In genomic region chr22:39173787-39174497, GRCh38 we compare ENCODE assay signal across 8 cellular contexts.
DNase-seq lines count a peak whose midpoint lies in the region; ATAC-seq and TF ChIP-seq lines count a peak whose summit lies in the region.

No MANE protein-coding gene starts in this region.

- no peaks in the 10 kb centered on the region for H3K9me3 Mint-ChIP-seq in activated naive CD8-positive, alpha-beta T cell (ENCODE audit: low read depth)
- H3K9me3 Mint-ChIP-seq in stimulated activated naive B cell treated with anti-CD40 and anti-IgM and Interleukin-4, amounts not matched to agents 10 μg/mL and 1 μg/mL and 100 μg/mL, for 72 hours = no peaks in the 10 kb centered on the region

- peak overlapping the region; percentile 87 for H3K27ac Mint-ChIP-seq in activated naive CD8-positive, alpha-beta T cell
- H3K27ac Mint-ChIP-seq in stimulated activated naive B cell treated with anti-CD40 and anti-IgM and Interleukin-4, amounts not matched to agents 10 μg/mL and 1 μg/mL and 100 μg/mL, for 72 hours = peak overlapping the region; percentile 89

- no peak for TF ChIP-seq CTCF in Loucy (conservative IDR thresholded peaks at IDR 0.05; ENCODE audit: low read length)

- H3K9me3 ChIP-seq in Loucy (ENCODE audit: insufficient read depth, low read depth, low read length) = no peaks in the 10 kb centered on the region

- no peaks in the 10 kb centered on the region for H3K9me2 ChIP-seq in Loucy (replicated peaks; ENCODE audit: low read depth, low read length)

- H2AFZ ChIP-seq in Loucy (ENCODE audit: low read length) = peak overlapping the region; percentile 93

- peaks cover 15% of the 10 kb centered on the region for H3K4me1 ChIP-seq in Loucy (ENCODE audit: insufficient read depth, low read length, poor library complexity, severe bottlenecking)

- H3K4me3 ChIP-seq in Loucy (ENCODE audit: low read length, poor library complexity, severe bottlenecking) = peak overlapping the region; percentile 49

- ATAC-seq in stimulated activated naive B cell treated with anti-CD40 and anti-IgM and Interleukin-4, amounts not matched to agents 10 μg/mL and 1 μg/mL and 100 μg/mL, for 72 hours (replicated peaks) = no peak

- DNase-seq in left kidney (ENCODE audit: low read depth, low spot score) (peak; percentile 31), NCI-H2107 treated with DMSO at 0.1 percent for 48 hours (lab: John Stamatoyannopoulos, UW; ENCODE audit: unreplicated experiment) (no peak), iPS-NIHi11 (ENCODE audit: low spot score) (no peak), NCI-H526 treated with DMSO at 0.1 percent for 48 hours (lab: John Stamatoyannopoulos, UW) (no peak), GDM1 (lab: John Stamatoyannopoulos, UW) (no peak)
- DNase-seq in stimulated activated naive B cell treated with anti-CD40 and anti-IgM and Interleukin-4, amounts not matched to agents 10 μg/mL and 1 μg/mL and 100 μg/mL, for 72 hours = no peak

- no peaks in the 10 kb centered on the region for H3K36me3 ChIP-seq in Loucy (ENCODE audit: insufficient read depth, low read length)

- no peaks in the 10 kb centered on the region for H3K27me3 Mint-ChIP-seq in activated naive CD8-positive, alpha-beta T cell
- peaks cover 8 to 12% of the 10 kb centered on the region in 2 donors for H3K27me3 Mint-ChIP-seq in stimulated activated naive B cell treated with anti-CD40 and anti-IgM and Interleukin-4, amounts not matched to agents 10 μg/mL and 1 μg/mL and 100 μg/mL, for 72 hours

- no peaks in the 10 kb centered on the region for H3K36me3 Mint-ChIP-seq in activated naive CD8-positive, alpha-beta T cell
- H3K36me3 Mint-ChIP-seq in stimulated activated naive B cell treated with anti-CD40 and anti-IgM and Interleukin-4, amounts not matched to agents 10 μg/mL and 1 μg/mL and 100 μg/mL, for 72 hours = no peaks in the 10 kb centered on the region

- H3F3A ChIP-seq in Loucy (ENCODE audit: low read depth) = no peaks in the 10 kb centered on the region

- peak overlapping the region; percentile 63 for H3K4me2 ChIP-seq in Loucy (ENCODE audit: low read depth, low read length, poor library complexity, severe bottlenecking)

- no peaks in the 10 kb centered on the region for H3K27me3 ChIP-seq in Loucy (ENCODE audit: insufficient read depth, low read length, poor library complexity, severe bottlenecking)

- H3K9ac ChIP-seq in Loucy (ENCODE audit: low read depth, low read length, poor library complexity, severe bottlenecking) = peak overlapping the region; percentile 41

- H3K79me2 ChIP-seq in Loucy (ENCODE audit: insufficient read depth, low read length) = no peaks in the 10 kb centered on the region

- H3K4me1 Mint-ChIP-seq in activated naive CD8-positive, alpha-beta T cell (ENCODE audit: low read depth) = peaks cover 47% of the 10 kb centered on the region
- H3K4me1 Mint-ChIP-seq in stimulated activated naive B cell treated with anti-CD40 and anti-IgM and Interleukin-4, amounts not matched to agents 10 μg/mL and 1 μg/mL and 100 μg/mL, for 72 hours = peaks cover 38 to 53% of the 10 kb centered on the region in 2 donors

- H4K20me1 ChIP-seq in Loucy (ENCODE audit: insufficient read depth, low read length, poor library complexity, severe bottlenecking) = no peaks in the 10 kb centered on the region

- H3K4me3 Mint-ChIP-seq in activated naive CD8-positive, alpha-beta T cell = peak overlapping the region; percentile 67
- H3K4me3 Mint-ChIP-seq in stimulated activated naive B cell treated with anti-CD40 and anti-IgM and Interleukin-4, amounts not matched to agents 10 μg/mL and 1 μg/mL and 100 μg/mL, for 72 hours = peak overlapping the region in 1 of 2 donors; percentile 66
